ENCODE assay signal across 1 cellular context in genomic region chr2:69781321-69782248, GRCh38.
TF ChIP-seq lines count a peak whose summit lies in the region.

No MANE protein-coding gene starts in this region.

TF ChIP-seq in HepG2, 621 proteins besides CTCF, POLR2A, EP300 and RAD21 (continued from another document and continues in another):
- TF ChIP-seq, protein P1, sequence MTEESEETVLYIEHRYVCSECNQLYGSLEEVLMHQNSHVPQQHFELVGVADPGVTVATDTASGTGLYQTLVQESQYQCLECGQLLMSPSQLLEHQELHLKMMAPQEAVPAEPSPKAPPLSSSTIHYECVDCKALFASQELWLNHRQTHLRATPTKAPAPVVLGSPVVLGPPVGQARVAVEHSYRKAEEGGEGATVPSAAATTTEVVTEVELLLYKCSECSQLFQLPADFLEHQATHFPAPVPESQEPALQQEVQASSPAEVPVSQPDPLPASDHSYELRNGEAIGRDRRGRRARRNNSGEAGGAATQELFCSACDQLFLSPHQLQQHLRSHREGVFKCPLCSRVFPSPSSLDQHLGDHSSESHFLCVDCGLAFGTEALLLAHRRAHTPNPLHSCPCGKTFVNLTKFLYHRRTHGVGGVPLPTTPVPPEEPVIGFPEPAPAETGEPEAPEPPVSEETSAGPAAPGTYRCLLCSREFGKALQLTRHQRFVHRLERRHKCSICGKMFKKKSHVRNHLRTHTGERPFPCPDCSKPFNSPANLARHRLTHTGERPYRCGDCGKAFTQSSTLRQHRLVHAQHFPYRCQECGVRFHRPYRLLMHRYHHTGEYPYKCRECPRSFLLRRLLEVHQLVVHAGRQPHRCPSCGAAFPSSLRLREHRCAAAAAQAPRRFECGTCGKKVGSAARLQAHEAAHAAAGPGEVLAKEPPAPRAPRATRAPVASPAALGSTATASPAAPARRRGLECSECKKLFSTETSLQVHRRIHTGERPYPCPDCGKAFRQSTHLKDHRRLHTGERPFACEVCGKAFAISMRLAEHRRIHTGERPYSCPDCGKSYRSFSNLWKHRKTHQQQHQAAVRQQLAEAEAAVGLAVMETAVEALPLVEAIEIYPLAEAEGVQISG (CRISPR knock-in tag; IDR thresholded peaks at IDR 0.05) = peak; percentile 85
- TF ChIP-seq ZNF775 (CRISPR knock-in tag; IDR thresholded peaks at IDR 0.05; ENCODE audit: borderline replicate concordance) = 0 out of 2 replicates have a peak, but pooled peaks have one; percentile 68
- TF ChIP-seq TBX3 (IDR thresholded peaks at IDR 0.05; ENCODE audit: borderline replicate concordance) = peak; percentile 91; the same call in 1 of the 2 replicates
- no peak for TF ChIP-seq PCBP2 (optimal IDR thresholded peaks at IDR 0.05; ENCODE audit: low read depth, low read length, poor library complexity, severe bottlenecking)
- TF ChIP-seq ZMYM4 (CRISPR knock-in tag; IDR thresholded peaks at IDR 0.05) = peak; percentile 92
- TF ChIP-seq ZSCAN22 (CRISPR knock-in tag; IDR thresholded peaks at IDR 0.05) = 0 out of 2 replicates have a peak, but pooled peaks have one; percentile 42
- TF ChIP-seq PTBP1 (IDR thresholded peaks at IDR 0.05; ENCODE audit: low read depth, low read length, poor library complexity, severe bottlenecking) = no peak
- no peak for TF ChIP-seq ZBTB3 (CRISPR knock-in tag; IDR thresholded peaks at IDR 0.05; ENCODE audit: borderline replicate concordance, low read depth)
- TF ChIP-seq, protein P2, sequence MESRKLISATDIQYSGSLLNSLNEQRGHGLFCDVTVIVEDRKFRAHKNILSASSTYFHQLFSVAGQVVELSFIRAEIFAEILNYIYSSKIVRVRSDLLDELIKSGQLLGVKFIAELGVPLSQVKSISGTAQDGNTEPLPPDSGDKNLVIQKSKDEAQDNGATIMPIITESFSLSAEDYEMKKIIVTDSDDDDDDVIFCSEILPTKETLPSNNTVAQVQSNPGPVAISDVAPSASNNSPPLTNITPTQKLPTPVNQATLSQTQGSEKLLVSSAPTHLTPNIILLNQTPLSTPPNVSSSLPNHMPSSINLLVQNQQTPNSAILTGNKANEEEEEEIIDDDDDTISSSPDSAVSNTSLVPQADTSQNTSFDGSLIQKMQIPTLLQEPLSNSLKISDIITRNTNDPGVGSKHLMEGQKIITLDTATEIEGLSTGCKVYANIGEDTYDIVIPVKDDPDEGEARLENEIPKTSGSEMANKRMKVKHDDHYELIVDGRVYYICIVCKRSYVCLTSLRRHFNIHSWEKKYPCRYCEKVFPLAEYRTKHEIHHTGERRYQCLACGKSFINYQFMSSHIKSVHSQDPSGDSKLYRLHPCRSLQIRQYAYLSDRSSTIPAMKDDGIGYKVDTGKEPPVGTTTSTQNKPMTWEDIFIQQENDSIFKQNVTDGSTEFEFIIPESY (CRISPR knock-in tag; IDR thresholded peaks at IDR 0.05) = peak; percentile 87
- TF ChIP-seq DRAP1 (CRISPR knock-in tag; IDR thresholded peaks at IDR 0.05) = 0 out of 2 replicates have a peak, but pooled peaks have one; percentile 34
- peak; percentile 87; the same call in 1 of the 2 replicates for TF ChIP-seq YEATS4 (CRISPR knock-in tag; IDR thresholded peaks at IDR 0.05; ENCODE audit: borderline replicate concordance)
- peak; percentile 42 to 68; a peak in 2 of 4 replicates for TF ChIP-seq HMGXB4 (CRISPR knock-in tag; IDR thresholded peaks at IDR 0.05; ENCODE audit: borderline replicate concordance in 1 of 2, low read depth in 1 of 2)
- TF ChIP-seq ZNF124 (CRISPR knock-in tag; IDR thresholded peaks at IDR 0.05) = peak; percentile 67; the same call in 1 of the 2 replicates
- TF ChIP-seq, protein P3, sequence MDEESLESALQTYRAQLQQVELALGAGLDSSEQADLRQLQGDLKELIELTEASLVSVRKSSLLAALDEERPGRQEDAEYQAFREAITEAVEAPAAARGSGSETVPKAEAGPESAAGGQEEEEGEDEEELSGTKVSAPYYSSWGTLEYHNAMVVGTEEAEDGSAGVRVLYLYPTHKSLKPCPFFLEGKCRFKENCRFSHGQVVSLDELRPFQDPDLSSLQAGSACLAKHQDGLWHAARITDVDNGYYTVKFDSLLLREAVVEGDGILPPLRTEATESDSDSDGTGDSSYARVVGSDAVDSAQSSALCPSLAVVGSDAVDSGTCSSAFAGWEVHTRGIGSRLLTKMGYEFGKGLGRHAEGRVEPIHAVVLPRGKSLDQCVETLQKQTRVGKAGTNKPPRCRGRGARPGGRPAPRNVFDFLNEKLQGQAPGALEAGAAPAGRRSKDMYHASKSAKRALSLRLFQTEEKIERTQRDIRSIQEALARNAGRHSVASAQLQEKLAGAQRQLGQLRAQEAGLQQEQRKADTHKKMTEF (CRISPR knock-in tag; IDR thresholded peaks at IDR 0.05) = peak; percentile 95
- TF ChIP-seq ESRRA (CRISPR knock-in tag; IDR thresholded peaks at IDR 0.05; ENCODE audit: low read depth) = peak; percentile 77
- no peak for TF ChIP-seq RAD51 (IDR thresholded peaks at IDR 0.05; ENCODE audit: borderline replicate concordance)
- TF ChIP-seq ZNF616 (CRISPR knock-in tag; IDR thresholded peaks at IDR 0.05; ENCODE audit: low read depth) = no peak
- TF ChIP-seq NR2F1 (CRISPR knock-in tag; IDR thresholded peaks at IDR 0.05) = peak; percentile 96 to 97
- no peak for TF ChIP-seq ZFY (CRISPR knock-in tag; IDR thresholded peaks at IDR 0.05)
- peak; percentile 48; the same call in 1 of the 2 replicates for TF ChIP-seq ZNF232 (CRISPR knock-in tag; IDR thresholded peaks at IDR 0.05; ENCODE audit: borderline replicate concordance)
- TF ChIP-seq ZNF550 (CRISPR knock-in tag; IDR thresholded peaks at IDR 0.05; ENCODE audit: borderline replicate concordance) = no peak
- TF ChIP-seq ZNF3 (CRISPR knock-in tag; IDR thresholded peaks at IDR 0.05) = no peak
- TF ChIP-seq MBD4 (IDR thresholded peaks at IDR 0.05; ENCODE audit: borderline replicate concordance, low read length) = peak; percentile 95
- TF ChIP-seq ZNF292 (CRISPR knock-in tag; IDR thresholded peaks at IDR 0.05; ENCODE audit: borderline replicate concordance, low read depth) = no peak
- TF ChIP-seq ZBTB20 (CRISPR knock-in tag; IDR thresholded peaks at IDR 0.05; ENCODE audit: borderline replicate concordance, low read depth) = peak; percentile 92; the same call in 1 of the 2 replicates
- TF ChIP-seq SCMH1 (CRISPR knock-in tag; IDR thresholded peaks at IDR 0.05; ENCODE audit: borderline replicate concordance) = no peak
- TF ChIP-seq, protein P4, sequence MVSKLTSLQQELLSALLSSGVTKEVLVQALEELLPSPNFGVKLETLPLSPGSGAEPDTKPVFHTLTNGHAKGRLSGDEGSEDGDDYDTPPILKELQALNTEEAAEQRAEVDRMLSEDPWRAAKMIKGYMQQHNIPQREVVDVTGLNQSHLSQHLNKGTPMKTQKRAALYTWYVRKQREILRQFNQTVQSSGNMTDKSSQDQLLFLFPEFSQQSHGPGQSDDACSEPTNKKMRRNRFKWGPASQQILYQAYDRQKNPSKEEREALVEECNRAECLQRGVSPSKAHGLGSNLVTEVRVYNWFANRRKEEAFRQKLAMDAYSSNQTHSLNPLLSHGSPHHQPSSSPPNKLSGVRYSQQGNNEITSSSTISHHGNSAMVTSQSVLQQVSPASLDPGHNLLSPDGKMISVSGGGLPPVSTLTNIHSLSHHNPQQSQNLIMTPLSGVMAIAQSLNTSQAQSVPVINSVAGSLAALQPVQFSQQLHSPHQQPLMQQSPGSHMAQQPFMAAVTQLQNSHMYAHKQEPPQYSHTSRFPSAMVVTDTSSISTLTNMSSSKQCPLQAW (CRISPR knock-in tag; IDR thresholded peaks at IDR 0.05) = peak; percentile 91
- no peak; the same call in 1 of the 2 replicates for TF ChIP-seq ZNF274 (CRISPR knock-in tag; IDR thresholded peaks at IDR 0.05)
- peak; percentile 80; the same call in 1 of the 2 replicates for TF ChIP-seq ZFP37 (CRISPR knock-in tag; IDR thresholded peaks at IDR 0.05; ENCODE audit: borderline replicate concordance)
- TF ChIP-seq MXD1 (CRISPR knock-in tag; IDR thresholded peaks at IDR 0.05) = no peak
- no peak for TF ChIP-seq XBP1 (CRISPR knock-in tag; IDR thresholded peaks at IDR 0.05)
- TF ChIP-seq FOXO1 (CRISPR knock-in tag; IDR thresholded peaks at IDR 0.05) = peak; percentile 98
- TF ChIP-seq AKAP8 (CRISPR knock-in tag; IDR thresholded peaks at IDR 0.05) = no peak
- TF ChIP-seq ZNF275 (CRISPR knock-in tag; IDR thresholded peaks at IDR 0.05; ENCODE audit: borderline replicate concordance) = no peak; the same call in 1 of the 2 replicates
- no peak for TF ChIP-seq NPAS2 (CRISPR knock-in tag; IDR thresholded peaks at IDR 0.05; ENCODE audit: borderline replicate concordance)
- TF ChIP-seq HMG20A (CRISPR knock-in tag; IDR thresholded peaks at IDR 0.05; ENCODE audit: borderline replicate concordance) = peak; percentile 99
- peak; percentile 64 for TF ChIP-seq JUN (CRISPR knock-in tag; IDR thresholded peaks at IDR 0.05)
- no peak for TF ChIP-seq SP4 (CRISPR knock-in tag; IDR thresholded peaks at IDR 0.05)
- TF ChIP-seq KDM3A (CRISPR knock-in tag; IDR thresholded peaks at IDR 0.05; ENCODE audit: low read depth) = peak; percentile 94
- peak; percentile 100 for TF ChIP-seq TBX2 (CRISPR knock-in tag; IDR thresholded peaks at IDR 0.05; ENCODE audit: borderline replicate concordance)
- TF ChIP-seq JARID2 (CRISPR knock-in tag; IDR thresholded peaks at IDR 0.05; ENCODE audit: insufficient replicate concordance) = no peak
- TF ChIP-seq ZKSCAN1 (IDR thresholded peaks at IDR 0.05; ENCODE audit: low read length) = peak; percentile 67
- peak; percentile 83; the same call in 1 of the 2 replicates for TF ChIP-seq ZMYM3 (CRISPR knock-in tag; IDR thresholded peaks at IDR 0.05)
- TF ChIP-seq ZNF142 (CRISPR knock-in tag; IDR thresholded peaks at IDR 0.05) = 0 out of 2 replicates have a peak, but pooled peaks have one; percentile 27
- TF ChIP-seq HOXD1 (CRISPR knock-in tag; IDR thresholded peaks at IDR 0.05) = peak; percentile 91
- no peak for TF ChIP-seq ELF4 (CRISPR knock-in tag; IDR thresholded peaks at IDR 0.05; ENCODE audit: borderline replicate concordance)
- TF ChIP-seq RARG (CRISPR knock-in tag; IDR thresholded peaks at IDR 0.05; ENCODE audit: low read depth) = no peak
- TF ChIP-seq ZNF260 (CRISPR knock-in tag; IDR thresholded peaks at IDR 0.05; ENCODE audit: borderline replicate concordance, low read depth) = no peak
